In genomic region chr10:119333146-119333792, GRCh38 we compare ENCODE assay signal across 10 cellular contexts.
DNase-seq lines count a peak whose midpoint lies in the region; TF ChIP-seq lines count a peak whose summit lies in the region.
"Had no signal": no experiment of that assay in that cellular context is flagged by ENCODE, and none has a peak within 500 bp of the region (broad histone marks: within the 10 kb centered on the region; RNA-seq: fewer than 3 reads in every experiment).

No MANE protein-coding gene starts in this region.

- H3K36me3 ChIP-seq in tibial artery (peaks cover 0 to 15% (median 14%) of the 10 kb centered on the region in 3 donors), H7 (replicated peaks; ENCODE audit: control insufficient read depth, insufficient read depth, low read length) (no peaks in the 10 kb centered on the region)

- H3K4me3 ChIP-seq in Jurkat, Clone E6-1 (ENCODE audit: low read length) = no peak overlapping the region
- H3K4me3 ChIP-seq in tibial artery = no peak overlapping the region
- H3K4me3 ChIP-seq in H7 (ENCODE audit: insufficient read depth, low read depth, low read length) = no peak overlapping the region
- H3K4me3 ChIP-seq: lung, PC-9 had no signal

- peak; percentile 87 for DNase-seq in Jurkat, Clone E6-1 (ENCODE audit: low read depth, low spot score)
- DNase-seq in activated CD4-positive, alpha-beta T cell treated with anti-CD3 and anti-CD28 coated beads for 4 hours = peak; percentile 60 to 68
- peak; percentile 34 for DNase-seq in effector CD4-positive, alpha-beta T cell
- peak; percentile 39 to 48 for DNase-seq in stimulated activated CD4-positive, alpha-beta T cell treated with anti-CD3 and anti-CD28 coated beads, Interleukin-4, amount 100 ng/mL, for 48 hours (ENCODE audit: low read depth in 2 of 2)
- DNase-seq in GOT3 (lab: John Stamatoyannopoulos, UW) (no peak), tibial artery (no peak), hypothalamus (lab: John Stamatoyannopoulos, UW) (no peak), H7 (no peak)
- DNase-seq: PC-9 had no signal

- intact Hi-C loops in tibial artery (cut with DNase I; ENCODE audit: low total_unique reads) = no loop called here

- peaks cover 0 to 37% (median 14%) of the 10 kb centered on the region in 4 donors for H3K4me1 ChIP-seq in tibial artery

- no peak overlapping the region for H3K27ac ChIP-seq in tibial artery
- H3K27ac ChIP-seq: PC-9 had no signal

- no peaks in the 10 kb centered on the region for H3K9me3 ChIP-seq in tibial artery

- H3K27me3 ChIP-seq in tibial artery (no peaks in the 10 kb centered on the region), H7 (ENCODE audit: control insufficient read depth, insufficient read depth, low read length) (no peaks in the 10 kb centered on the region)

- no peak for TF ChIP-seq CTCF in tibial artery (IDR thresholded peaks at IDR 0.05)

Comparison
In these comparisons a context has a peak if more than half of its experiments do, and no peak if none do; other contexts are left out.
1. DNase-seq: peak in Jurkat, Clone E6-1 (single experiment), activated CD4-positive, alpha-beta T cell treated with anti-CD3 and anti-CD28 coated beads for 4 hours (2 of 2), effector CD4-positive, alpha-beta T cell (single experiment) and stimulated activated CD4-positive, alpha-beta T cell treated with anti-CD3 and anti-CD28 coated beads, Interleukin-4, amount 100 ng/mL, for 48 hours (2 of 2); none in GOT3 (single experiment), tibial artery (0 of 2), hypothalamus (0 of 51) and H7 (single experiment).